In genomic region chr19:53780506-53780905, GRCh38 we compare ENCODE assay signal across 30 cellular contexts. TPM values are rescaled to one million over a fixed set of nuclear protein-coding genes. Genes with fewer than 3 reads are reported as not detected.
"Had no signal": no experiment of that assay in that cellular context is flagged by ENCODE, and none has a peak within 500 bp of the region (broad histone marks: within the 10 kb centered on the region; RNA-seq: fewer than 3 reads in every experiment).

No MANE protein-coding gene starts in this region.

- H3K4me3 Mint-ChIP-seq: activated CD8-positive, alpha-beta T cell treated with anti-CD3 and anti-CD28 coated beads for 36 hours; activated naive CD8-positive, alpha-beta T cell; activated T-cell treated with anti-CD3 and anti-CD28 coated beads, Interleukin-2, amount 50 U/mL, for 4 hours; activated T-helper 17 cell treated with anti-CD3 and anti-CD28 coated beads, Interleukin-2, amount 50 U/mL, for 72 hours; central memory CD8-positive, alpha-beta T cell; dendritic cell treated with granulocyte-macrophage colony-stimulating factor and Interleukin-4, amounts not matched to agents 40 ng/mL and 50 ng/mL, for 4 days had no signal

- ATAC-seq: activated CD8-positive, alpha-beta T cell treated with anti-CD3 and anti-CD28 coated beads for 36 hours; activated T-cell treated with anti-CD3 and anti-CD28 coated beads, Interleukin-2, amount 50 U/mL, for 4 hours; activated T-helper 17 cell treated with anti-CD3 and anti-CD28 coated beads, Interleukin-2, amount 50 U/mL, for 72 hours; foreskin keratinocyte; gastrocnemius medialis had no signal

- H3K4me1 ChIP-seq: esophagus muscularis mucosa, foreskin keratinocyte, gastrocnemius medialis had no signal

- H3K27ac ChIP-seq: brain microvascular endothelial cell, coronary artery, dorsolateral prefrontal cortex, esophagus muscularis mucosa, foreskin keratinocyte, gastrocnemius medialis had no signal

- H3K4me1 Mint-ChIP-seq: activated T-helper 17 cell treated with anti-CD3 and anti-CD28 coated beads, Interleukin-2, amount 50 U/mL, for 72 hours; central memory CD8-positive, alpha-beta T cell had no signal

- H3K36me3 Mint-ChIP-seq: activated naive CD8-positive, alpha-beta T cell had no signal

- H3K9me3 Mint-ChIP-seq: activated CD8-positive, alpha-beta T cell treated with anti-CD3 and anti-CD28 coated beads for 36 hours; activated T-cell treated with anti-CD3 and anti-CD28 coated beads, Interleukin-2, amount 50 U/mL, for 4 hours; activated T-helper 17 cell treated with anti-CD3 and anti-CD28 coated beads, Interleukin-2, amount 50 U/mL, for 72 hours; central memory CD8-positive, alpha-beta T cell; dendritic cell treated with granulocyte-macrophage colony-stimulating factor and Interleukin-4, amounts not matched to agents 40 ng/mL and 50 ng/mL, for 4 days had no signal

- H3K36me3 ChIP-seq: brain microvascular endothelial cell, esophagus muscularis mucosa, gastrocnemius medialis had no signal

- H3K27me3 ChIP-seq: brain microvascular endothelial cell, dorsolateral prefrontal cortex, esophagus muscularis mucosa, foreskin keratinocyte, gastrocnemius medialis had no signal

- DNase-seq: activated CD4-positive, alpha-beta T cell treated with anti-CD3 and anti-CD28 coated beads for 1 hour; activated CD4-positive, alpha-beta T cell treated with anti-CD3 and anti-CD28 coated beads for 4 hours; activated CD4-positive, alpha-beta T cell treated with anti-CD3 and anti-CD28 coated beads, Interleukin-2, amount 50 U/mL, for 1 hour; activated CD4-positive, alpha-beta T cell treated with anti-CD3 and anti-CD28 coated beads, Interleukin-2, amount 50 U/mL, for 48 hours; activated CD8-positive, alpha-beta memory T cell treated with anti-CD3 and anti-CD28 coated beads for 24 hours; activated CD8-positive, alpha-beta T cell treated with anti-CD3 and anti-CD28 coated beads for 36 hours; activated effector memory CD4-positive, alpha-beta T cell treated with Interleukin-2 at 50 U/mL for 16 hours; activated gamma-delta T cell treated with Interleukin-2 at 50 U/mL for 16 hours; activated naive CD4-positive, alpha-beta T cell treated with anti-CD3 and anti-CD28 coated beads, Interleukin-2, amount 50 U/mL, for 16 hours; activated naive CD4-positive, alpha-beta T cell treated with Interleukin-2 at 50 U/mL for 16 hours; activated T-cell treated with anti-CD3 and anti-CD28 coated beads, Interleukin-2, amount 50 U/mL, for 4 hours; amniotic stem cell; anterior cingulate cortex; brain microvascular endothelial cell; dorsolateral prefrontal cortex; effector memory CD4-positive, alpha-beta T cell; erythroblast; foreskin keratinocyte; gastrocnemius medialis; glutamatergic neuron; T-helper 2 cell had no signal

- H3K27me3 Mint-ChIP-seq: central memory CD8-positive, alpha-beta T cell had no signal

- H3K27ac Mint-ChIP-seq: activated CD8-positive, alpha-beta T cell treated with anti-CD3 and anti-CD28 coated beads for 36 hours; activated naive CD8-positive, alpha-beta T cell; activated T-helper 17 cell treated with anti-CD3 and anti-CD28 coated beads, Interleukin-2, amount 50 U/mL, for 72 hours; dendritic cell treated with granulocyte-macrophage colony-stimulating factor and Interleukin-4, amounts not matched to agents 40 ng/mL and 50 ng/mL, for 4 days had no signal

- H3K9me3 ChIP-seq: esophagus muscularis mucosa, gastrocnemius medialis had no signal

- H3K4me3 ChIP-seq: coronary artery, dorsolateral prefrontal cortex, esophagus muscularis mucosa, gastrocnemius medialis had no signal

RNA-seq across cellular contexts. Expression of gene NLRP12, which starts 43.6 kb away (rescaled TPM):
- total RNA-seq: activated T-cell treated with anti-CD3 and anti-CD28 coated beads, Interleukin-2, amount 50 U/mL, for 4 hours; activated T-helper 17 cell treated with anti-CD3 and anti-CD28 coated beads, Interleukin-2, amount 50 U/mL, for 72 hours; astrocyte; bronchial epithelial cell; foreskin keratinocyte; T-helper 1 cell treated with Interleukin-12 subunit alpha and Interleukin-12 subunit beta and Interleukin-4 antibody, amounts not matched to agents 30 ng/mL and 1 ng/mL, for 36 hours had no signal
- polyA plus RNA-seq: foreskin keratinocyte had no signal
